8 cellular contexts compared by ENCODE assay signal in the genomic region with DNA sequence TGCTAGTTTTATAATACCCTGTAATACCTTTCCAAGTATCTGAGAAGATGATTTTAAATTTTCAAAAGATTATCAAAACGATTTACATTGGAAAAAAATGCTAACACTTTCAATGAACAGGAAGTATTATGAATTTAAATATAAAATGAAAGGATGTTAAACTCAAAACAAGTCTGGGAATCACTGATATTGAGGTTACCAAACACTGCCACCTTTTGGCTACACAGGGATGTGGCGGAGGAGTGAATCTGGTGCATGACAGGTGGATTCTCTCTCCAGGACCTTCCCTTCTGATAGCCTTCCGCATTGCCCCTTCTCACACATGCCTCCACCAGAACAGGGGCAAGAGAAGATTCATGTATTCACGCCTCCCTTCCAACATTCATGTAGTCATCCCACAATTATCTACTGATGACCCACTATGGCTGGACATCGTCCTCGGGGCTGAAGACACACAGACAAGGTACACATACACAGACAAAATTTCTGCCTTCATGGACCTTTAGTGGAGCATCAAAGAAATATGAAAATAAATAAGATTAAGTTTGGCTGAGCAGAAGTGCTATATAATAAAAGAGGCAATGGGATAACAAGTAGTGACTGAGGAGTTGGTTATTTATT. TPM values are rescaled to one million over a fixed set of nuclear protein-coding genes. Genes with fewer than 3 reads are reported as not detected.
DNase-seq lines count a peak whose midpoint lies in the region; ATAC-seq, FAIRE-seq and TF ChIP-seq lines count a peak whose summit lies in the region.

No MANE protein-coding gene starts in this region.

- H3K79me2 ChIP-seq in GM12878 (ENCODE audit: control insufficient read depth, insufficient read depth, low read length): no peaks in the 10 kb centered on the region; the same call in 1 of the 2 replicates

- H3K9me3 ChIP-seq in A673 (ENCODE audit: low read depth, low read length, poor library complexity, severe bottlenecking) (no peaks in the 10 kb centered on the region), GM12878 (replicated peaks; ENCODE audit: control insufficient read depth, insufficient read depth, low read length) (no peaks in the 10 kb centered on the region), uterus (no peaks in the 10 kb centered on the region)

- no peak overlapping the region for H2AFZ ChIP-seq in GM12878 (ENCODE audit: control insufficient read depth, low read depth, low read length)

- no peaks in the 10 kb centered on the region for H4K20me1 ChIP-seq in GM12878 (ENCODE audit: control insufficient read depth, insufficient read depth)

- H3K4me1 ChIP-seq in A673 (ENCODE audit: insufficient read depth, low read length, poor library complexity, severe bottlenecking): no peaks in the 10 kb centered on the region
- H3K4me1 ChIP-seq in GM12878 (ENCODE audit: control insufficient read depth, insufficient read depth, low read length): no peaks in the 10 kb centered on the region
- no peaks in the 10 kb centered on the region for H3K4me1 ChIP-seq in uterus

- POLR2A ChIA-PET in A673 (lab: Charles Lee; ENCODE audit: low non-redundant PET): no interaction called here
- POLR2A ChIA-PET in GM10248 (lab: Yijun Ruan, JAX): no interaction called here
- POLR2A ChIA-PET in GM12878 (lab: Charles Lee): no interaction called here

- DNase-seq in A673 (ENCODE audit: low spot score): peak; percentile 60
- no peak for DNase-seq in GM10248 (ENCODE audit: extremely low spot score)
- DNase-seq in NCI-H748 treated with DMSO at 0.1 percent for 48 hours (lab: John Stamatoyannopoulos, UW): peak; percentile 34
- no peak for DNase-seq in GM12878 (ENCODE audit: low read depth, low spot score)
- no peak for DNase-seq in left colon
- DNase-seq in uterus: peak in 1 of 2 donors; percentile 44

- ATAC-seq in GM12878: peak; percentile 56; the same call in 2 of the 3 replicates
- peak; percentile 80 for ATAC-seq in left colon
- no peak for ATAC-seq in GM18498 (IDR thresholded peaks at IDR 0.05; ENCODE audit: unreplicated experiment)
- no peak for ATAC-seq in HG03439 (IDR thresholded peaks at IDR 0.05; ENCODE audit: unreplicated experiment)

- WGBS in GM12878 (ENCODE audit: insufficient coverage, insufficient replicate concordance, low lambda C conversion rate, missing lambda C conversion rate): 82% methylated on average over 6 of the region's 6 CpGs

- H3K4me3 ChIP-seq in A673 (ENCODE audit: low read depth, low read length, poor library complexity, severe bottlenecking) (no peak overlapping the region), GM12878 (no peak overlapping the region), uterus (no peak overlapping the region)

- RAD21 ChIA-PET in GM12878 (lab: Charles Lee; ENCODE audit: unreplicated experiment): interaction anchor here (0.9 to 1.1 kb wide), 2 partner anchors 165 to 294 kb away, joined by 3 read pairs; no protein-coding TSS in a partner anchor

- H3K36me3 ChIP-seq in A673 (ENCODE audit: insufficient read depth, low read length, poor library complexity, severe bottlenecking) (no peaks in the 10 kb centered on the region), GM12878 (ENCODE audit: control insufficient read depth in 2 of 2, insufficient read depth in 2 of 2, low read length in 1 of 2) (peaks cover 3 to 20% of the 10 kb centered on the region in 2 experiments), uterus (no peaks in the 10 kb centered on the region)

- TF ChIP-seq CTCF in A673 (conservative IDR thresholded peaks at IDR 0.05; ENCODE audit: low read depth, low read length) (peak; percentile 85), GM10248 (IDR thresholded peaks at IDR 0.05; ENCODE audit: control extremely low read depth, extremely low read depth, low read depth, missing control alignments) (peak; percentile 32), GM12878 (IDR thresholded peaks at IDR 0.05 in 2 of 3, conservative IDR thresholded peaks at IDR 0.05 in 1 of 3; ENCODE audit: control insufficient read depth in 2 of 3, extremely low read depth in 1 of 3, insufficient read depth in 1 of 3, low read depth in 3 of 3, low read length in 3 of 3) (peak; percentile 45 to 54 (median 50); a peak in 5 of 6 replicates), uterus (IDR thresholded peaks at IDR 0.05) (peak; percentile 27 to 55 (median 52))

- H3K27me3 ChIP-seq in A673 (replicated peaks; ENCODE audit: insufficient read depth, low read depth, low read length, poor library complexity) (no peaks in the 10 kb centered on the region), GM12878 (replicated peaks in 1 of 2; ENCODE audit: control insufficient read depth in 2 of 2, insufficient read depth in 2 of 2, low read length in 1 of 2) (no peaks in the 10 kb centered on the region), uterus (no peaks in the 10 kb centered on the region)

- no peak overlapping the region for H3K27ac ChIP-seq in A673 (ENCODE audit: low read depth, low read length, poor library complexity, severe bottlenecking)
- no peak overlapping the region for H3K27ac ChIP-seq in GM12878 (ENCODE audit: control insufficient read depth, insufficient read depth)
- no peak overlapping the region for H3K27ac ChIP-seq in uterus

- no peak for FAIRE-seq in GM12878 (lab: Jason Lieb, UNC)

- no peak for TF ChIP-seq EP300 in GM12878 (IDR thresholded peaks at IDR 0.05; ENCODE audit: borderline replicate concordance in 1 of 2, control insufficient read depth in 1 of 2, low read depth in 2 of 2, low read length in 2 of 2)

- SMC1A ChIA-PET in GM12878 (lab: Charles Lee; ENCODE audit: uncharacterized antibody, unreplicated experiment): interaction anchor here (0.8 to 1.1 kb wide), 2 partner anchors 19 to 126 kb away, joined by 3 read pairs; no protein-coding TSS in a partner anchor

- TF ChIP-seq POLR2A in GM12878 (IDR thresholded peaks at IDR 0.05; ENCODE audit: low read depth, low read length) (no peak), uterus (IDR thresholded peaks at IDR 0.05) (no peak)

- no peak overlapping the region for H3K4me2 ChIP-seq in GM12878 (ENCODE audit: control insufficient read depth, insufficient read depth)

- in situ Hi-C loops in GM12878 (cut with MboI): loop anchor here (25.0 kb wide), 1 partner anchor 338 kb away; no protein-coding TSS in a partner anchor

- 0 out of 2 replicates have a peak, but pooled peaks have one; percentile 15 for TF ChIP-seq RAD21 in GM12878 (IDR thresholded peaks at IDR 0.05; ENCODE audit: insufficient read depth, low read depth, low read length)

- BruUV-seq in A673 (replicated peaks; lab: Mats Ljungman, UMichigan) (no TSS peak), GM12878 (replicated peaks; lab: Mats Ljungman, UMichigan) (no TSS peak)

- CTCF ChIA-PET in A673 (lab: Charles Lee): interaction anchor here (1.2 kb wide), 1 partner anchor 21 kb away, joined by 3 read pairs; no protein-coding TSS in a partner anchor
- CTCF ChIA-PET in GM10248 (lab: Yijun Ruan, JAX): interaction anchor here (0.8 to 1.4 kb wide), 4 partner anchors 21 to 293 kb away, joined by 3 to 4 read pairs (median 3); partner anchors contain the start of gene FCHSD2
- CTCF ChIA-PET in GM12878 (lab: Yijun Ruan, JAX): interaction anchor here (1.0 to 1.4 kb wide), 2 partner anchors 55 to 329 kb away, joined by 3 to 9 read pairs; partner anchors contain the start of gene STARD10

- intact Hi-C loops in A673 (cut with micrococcal nuclease; ENCODE audit: unreplicated experiment): no loop called here
- intact Hi-C loops in GM12878 (cut with micrococcal nuclease; ENCODE audit: unreplicated experiment): no loop called here
- intact Hi-C loops in left colon (cut with DNase I, micrococcal nuclease): no loop called here
- intact Hi-C loops in uterus (cut with DNase I; ENCODE audit: low total_unique reads): no loop called here

- no peak overlapping the region for H3K9ac ChIP-seq in GM12878 (ENCODE audit: control insufficient read depth, insufficient read depth, low read length)

TF ChIP-seq in GM12878, 131 proteins besides CTCF, POLR2A, EP300 and RAD21 (continues in another document):
- TF ChIP-seq FOXM1 (IDR thresholded peaks at IDR 0.05; ENCODE audit: low read depth, low read length): no peak

RNA-seq across cellular contexts. Expression of gene ATG16L2, which starts 34.7 kb away (rescaled TPM):
- total RNA-seq in A673 (2021): 8.6 and 11.7 TPM in 2 replicates
- 378 and 421 TPM in 2 replicates for total RNA-seq in GM12878 (2013; cell fraction: nucleolus; rRNA removed)
- 28.2 and 34.1 TPM in 2 replicates for total RNA-seq in GM12878 (2014; rRNA removed)
- total RNA-seq in GM12878 (2014; rRNA removed; fragmentation: Illumina TruSeq; extraction: Trizol): 21.5 and 24.5 TPM in 2 replicates
- 39.8 and 46.4 TPM in 2 replicates for total RNA-seq in GM12878 (2021)
- 25.1 TPM for polyA plus RNA-seq in GM12878 (2011; ENCODE audit: low read depth)
- 49.5 and 67.7 TPM in 2 replicates for polyA plus RNA-seq in GM12878 (2011; rRNA removed)
- 48.3 and 70.9 TPM in 2 replicates for polyA plus RNA-seq in GM12878 (2011; cell fraction: cytosol; rRNA removed)
- 785 and 840 TPM in 2 replicates for polyA plus RNA-seq in GM12878 (2011; cell fraction: nucleus; rRNA removed)
- 49.9 and 64.4 TPM in 2 replicates for polyA plus RNA-seq in GM12878 (2012)
- 35.6 and 39.8 TPM in 2 replicates for polyA plus RNA-seq in GM12878 (2014; fragmentation: Illumina TruSeq; extraction: Trizol)
- polyA plus RNA-seq in GM12878 (2014; fragmentation: Nextera tagmentation; extraction: Ambion mirVana): 1 to 10 TPM; 1.9 to 5.3 TPM
- polyA plus RNA-seq in GM12878 (2014; rRNA removed): 65.4 and 67.6 TPM in 2 replicates
- 10 to 100 TPM; 25.9 to 32.6 TPM for polyA plus RNA-seq in GM12878 (2016; fragmentation: Nextera tagmentation; extraction: Ambion mirVana)
- polyA minus RNA-seq in GM12878 (2011; rRNA and poly(A)+ RNA removed): 43.8 and 50.3 TPM in 2 replicates
- 14.1 and 20.2 TPM in 2 replicates for polyA minus RNA-seq in GM12878 (2011; cell fraction: cytosol; rRNA and poly(A)+ RNA removed)
- 92.6 and 143 TPM in 2 replicates for polyA minus RNA-seq in GM12878 (2011; cell fraction: nucleus; rRNA and poly(A)+ RNA removed)
- total RNA-seq in left colon: 10 to 100 TPM; 44.4 to 54.2 TPM
- 10 to 100 TPM; 20.7 to 57.6 (median 32.3) TPM for total RNA-seq in uterus

RNA-seq across cellular contexts. Expression of gene STARD10, which starts 55.1 kb away (rescaled TPM):
- total RNA-seq in A673 (2021) (16.9 and 18.3 TPM in 2 replicates), GM12878 (2014; rRNA removed) (29.0 and 29.3 TPM in 2 replicates), GM12878 (2014; rRNA removed; fragmentation: Illumina TruSeq; extraction: Trizol) (21.7 and 22.2 TPM in 2 replicates), GM12878 (2021) (24.0 and 29.8 TPM in 2 replicates), left colon (100 to 1,000 TPM; 417 to 464 TPM), uterus (10 to 100 TPM; 19.1 to 85.3 (median 53.0) TPM)
- 13.8 and 14.9 TPM in 2 replicates for total RNA-seq in GM12878 (2013; cell fraction: nucleolus; rRNA removed)
- 5.4 TPM for polyA plus RNA-seq in GM12878 (2011; ENCODE audit: low read depth)
- polyA plus RNA-seq in GM12878 (2011; rRNA removed) (28.0 and 43.2 TPM in 2 replicates), GM12878 (2014; fragmentation: Illumina TruSeq; extraction: Trizol) (23.7 and 24.4 TPM in 2 replicates), GM12878 (2014; fragmentation: Nextera tagmentation; extraction: Ambion mirVana) (under 1 TPM; 0.15 to 0.21 TPM), GM12878 (2014; rRNA removed) (27.8 and 36.3 TPM in 2 replicates), GM12878 (2016; fragmentation: Nextera tagmentation; extraction: Ambion mirVana) (10 to 100 TPM; 10.3 to 11.4 TPM)
- 50.3 and 60.8 TPM in 2 replicates for polyA plus RNA-seq in GM12878 (2011; cell fraction: cytosol; rRNA removed)
- 34.3 and 35.5 TPM in 2 replicates for polyA plus RNA-seq in GM12878 (2011; cell fraction: nucleus; rRNA removed)
- polyA plus RNA-seq in GM12878 (2012): 18.6 and 21.8 TPM in 2 replicates
- polyA minus RNA-seq in GM12878 (2011; rRNA and poly(A)+ RNA removed): 39.7 and 55.9 TPM in 2 replicates
- 10.6 and 11.8 TPM in 2 replicates for polyA minus RNA-seq in GM12878 (2011; cell fraction: cytosol; rRNA and poly(A)+ RNA removed)
- polyA minus RNA-seq in GM12878 (2011; cell fraction: nucleus; rRNA and poly(A)+ RNA removed): 11.7 and 14.1 TPM in 2 replicates

Comparison
In these comparisons a context has a peak if more than half of its experiments do, and no peak if none do; other contexts are left out.
1. DNase-seq: peak in A673 (single experiment) and NCI-H748 treated with DMSO at 0.1 percent for 48 hours (single experiment); none in GM10248 (single experiment), GM12878 (single experiment) and left colon (0 of 2).
2. CTCF ChIP-seq: peak in every context shown above with its lines; median percentile 85 in A673; 52 in uterus; 50 in GM12878; 32 in GM10248.
3. ATAC-seq: peak in GM12878 (single experiment) and left colon (single experiment); none in GM18498 (single experiment) and HG03439 (single experiment).
4. RNA of gene STARD10, which starts 55.1 kb away (total RNA-seq): 417 to 464 TPM in left colon; 19.1 to 85.3 TPM in uterus, 13.8 to 29.8 TPM in GM12878 and 16.9 to 18.3 TPM in A673; every median in the first group is over 4 times any median in the second.